In genomic region chr4:97432551-97432950, GRCh38 we compare ENCODE assay signal across 25 cellular contexts.
"Had no signal": no experiment of that assay in that cellular context is flagged by ENCODE, and none has a peak within 500 bp of the region (broad histone marks: within the 10 kb centered on the region; RNA-seq: fewer than 3 reads in every experiment).

No MANE protein-coding gene starts in this region.

- DNase-seq: activated B cell treated with CpG ODN at 0.5 μM for 24 hours; activated CD4-positive, alpha-beta memory T cell treated with anti-CD3 and anti-CD28 coated beads for 36 hours; activated CD4-positive, alpha-beta T cell treated with anti-CD3 and anti-CD28 coated beads, Interleukin-2, amount 10 ng/mL, durations not matched to agents 7 days and 5 days; activated CD8-positive, alpha-beta memory T cell treated with anti-CD3 and anti-CD28 coated beads for 24 hours; activated gamma-delta T cell; activated naive CD4-positive, alpha-beta T cell treated with anti-CD3 and anti-CD28 coated beads, Interleukin-2, amount 10 ng/mL, durations not matched to agents 7 days and 5 days; activated naive CD8-positive, alpha-beta T cell treated with anti-CD3 and anti-CD28 coated beads for 36 hours; activated T-cell treated with anti-CD3 and anti-CD28 coated beads for 4 hours; activated T-cell treated with anti-CD3 and anti-CD28 coated beads, Interleukin-2, amount 50 U/mL, for 48 hours; brain microvascular endothelial cell; Kasumi-1; KBM-7; MG63; MV-4-11; NCI-H1092 treated with DMSO at 0.1 percent for 48 hours; NCI-H1436; NCI-H1694 treated with DMSO at 0.1 percent for 48 hours; NCI-H2029 treated with DMSO at 0.1 percent for 48 hours; NCI-H446; NCI-H524; PC-9; T-cell; T-helper 2 cell; T1000 had no signal

- H3K4me3 ChIP-seq: MG63, PC-9, SK-N-MC had no signal
